Comparison of ENCODE assay signal across 10 cellular contexts in the genomic region with DNA sequence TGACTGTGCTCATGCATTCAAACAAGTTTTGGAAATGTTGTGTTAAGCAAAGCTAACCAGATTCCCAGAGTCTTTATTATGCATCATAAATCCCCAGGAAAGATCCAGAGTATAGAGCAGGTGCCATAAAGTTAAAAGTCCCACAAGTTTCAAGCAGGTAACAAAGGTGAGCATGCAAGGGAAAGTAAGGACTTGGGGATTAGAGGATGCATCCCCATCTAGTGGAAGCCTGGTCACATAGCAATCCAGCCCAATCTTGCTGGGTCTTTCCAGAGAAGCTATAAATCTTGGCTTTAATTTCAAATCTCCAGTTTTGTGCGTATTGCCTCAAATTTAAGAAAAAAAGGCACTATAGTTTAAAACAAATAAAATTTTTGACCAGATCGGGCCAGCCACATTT.
DNase-seq lines count a peak whose midpoint lies in the region; TF ChIP-seq lines count a peak whose summit lies in the region.
"Had no signal": no experiment of that assay in that cellular context is flagged by ENCODE, and none has a peak within 500 bp of the region (broad histone marks: within the 10 kb centered on the region; RNA-seq: fewer than 3 reads in every experiment).

No MANE protein-coding gene starts in this region.

- H3K27me3 ChIP-seq in breast epithelium = no peaks in the 10 kb centered on the region
- H3K27me3 ChIP-seq: BLaER1 had no signal

- H3K27ac Mint-ChIP-seq in MCF 10A (ENCODE audit: low read depth, unreplicated experiment) (no peak overlapping the region), type B pancreatic cell (no peak overlapping the region)

- H3K4me1 ChIP-seq in breast epithelium = no peaks in the 10 kb centered on the region

- no TSS peak for BruUV-seq in MCF 10A (replicated peaks; lab: Mats Ljungman, UMichigan)

- no peak overlapping the region for H3K4me3 ChIP-seq in breast epithelium
- no peak overlapping the region for H3K4me3 ChIP-seq in epithelial cell of proximal tubule (ENCODE audit: low read depth, low read length)
- H3K4me3 ChIP-seq: BLaER1 had no signal

- H3K36me3 Mint-ChIP-seq in MCF 10A (ENCODE audit: insufficient read depth, unreplicated experiment) (no peaks in the 10 kb centered on the region), type B pancreatic cell (peaks cover 48% of the 10 kb centered on the region)

- TF ChIP-seq CTCF in MCF 10A (IDR thresholded peaks at IDR 0.05; ENCODE audit: unreplicated experiment) (peak; percentile 29), breast epithelium (IDR thresholded peaks at IDR 0.05) (peak in 1 of 3 donors; percentile 16), epithelial cell of proximal tubule (conservative IDR thresholded peaks at IDR 0.05; ENCODE audit: low read depth, low read length) (peak; percentile 58), type B pancreatic cell (conservative IDR thresholded peaks at IDR 0.05) (peak; percentile 48)

- POLR2A ChIA-PET in MCF 10A (lab: Yijun Ruan, JAX) = interaction anchor here (0.7 kb wide), 1 partner anchor 720 kb away, joined by 3 read pairs; no protein-coding TSS in a partner anchor

- H3K4me3 Mint-ChIP-seq in MCF 10A (ENCODE audit: unreplicated experiment) (no peak overlapping the region), type B pancreatic cell (no peak overlapping the region)

- H3K27me3 Mint-ChIP-seq in MCF 10A (ENCODE audit: insufficient read depth, unreplicated experiment) (no peaks in the 10 kb centered on the region), type B pancreatic cell (no peaks in the 10 kb centered on the region)

- no peak for TF ChIP-seq POLR2A in breast epithelium (IDR thresholded peaks at IDR 0.05)

- DNase-seq in MCF 10A (ENCODE audit: unreplicated experiment) (peak; percentile 21), breast epithelium (ENCODE audit: low spot score in 2 of 2) (no peak), NCI-H748 treated with DMSO at 0.1 percent for 48 hours (lab: John Stamatoyannopoulos, UW) (peak; percentile 4), epithelial cell of proximal tubule (ENCODE audit: low read depth) (no peak), type B pancreatic cell (ENCODE audit: extremely low spot score, unreplicated experiment) (no peak), NCI-H1930 (lab: John Stamatoyannopoulos, UW) (no peak), KG1 (lab: John Stamatoyannopoulos, UW) (no peak)
- no peak for DNase-seq in stimulated activated CD4-positive, alpha-beta T cell treated with anti-CD3 and anti-CD28 coated beads, Interleukin-1b, Interleukin-23, amount 100 ng/mL, for 48 hours
- DNase-seq: stimulated activated naive CD8-positive, alpha-beta T cell treated with anti-CD3 and anti-CD28 coated beads, Interleukin-15, Interleukin-2, amounts not matched to agents 100 U/mL and 50 U/mL, for 24 hours had no signal

- H3K27ac ChIP-seq in breast epithelium = no peak overlapping the region
- H3K27ac ChIP-seq: BLaER1 had no signal

- CTCF ChIA-PET in MCF 10A (lab: Yijun Ruan, JAX) = interaction anchor here (0.6 to 1.3 kb wide), 8 partner anchors 17 to 789 kb away, joined by 3 to 6 read pairs (median 3); a partner anchor contains a TSS

- intact Hi-C loops in MCF 10A (cut with micrococcal nuclease) (no loop called here), breast epithelium (cut with DNase I; ENCODE audit: low total_unique reads) (loop anchor here (5.0 kb wide), 1 partner anchor 142 kb away; no protein-coding TSS in a partner anchor)

- H3K4me1 Mint-ChIP-seq in MCF 10A (ENCODE audit: insufficient read depth, unreplicated experiment) (no peaks in the 10 kb centered on the region), type B pancreatic cell (ENCODE audit: unreplicated experiment) (no peaks in the 10 kb centered on the region)

- H3K9me3 ChIP-seq in breast epithelium = peaks cover 49 to 58% of the 10 kb centered on the region in 2 donors

- H3K9me3 Mint-ChIP-seq in MCF 10A (ENCODE audit: unreplicated experiment) (peaks cover 29% of the 10 kb centered on the region), type B pancreatic cell (peaks cover 17% of the 10 kb centered on the region)

- H3K36me3 ChIP-seq in breast epithelium = no peaks in the 10 kb centered on the region

Comparison
In these comparisons a context has a peak if more than half of its experiments do, and no peak if none do; other contexts are left out.
1. DNase-seq: peak in MCF 10A (single experiment) and NCI-H748 treated with DMSO at 0.1 percent for 48 hours (single experiment); none in breast epithelium (0 of 2), epithelial cell of proximal tubule (single experiment), type B pancreatic cell (single experiment), stimulated activated CD4-positive, alpha-beta T cell treated with anti-CD3 and anti-CD28 coated beads, Interleukin-1b, Interleukin-23, amount 100 ng/mL, for 48 hours (single experiment), NCI-H1930 (0 of 2) and KG1 (single experiment).